Comparison of ENCODE assay signal across 12 cellular contexts in genomic region chr14:32709072-32709471, GRCh38.
DNase-seq lines count a peak whose midpoint lies in the region; ATAC-seq lines count a peak whose summit lies in the region.
"Had no signal": no experiment of that assay in that cellular context is flagged by ENCODE, and none has a peak within 500 bp of the region (broad histone marks: within the 10 kb centered on the region; RNA-seq: fewer than 3 reads in every experiment).

No MANE protein-coding gene starts in this region.

- peak overlapping the region; percentile 62 for H3K27ac ChIP-seq in cingulate gyrus (ENCODE audit: low read depth, low read length)
- peak overlapping the region; percentile 31 for H3K27ac ChIP-seq in subcutaneous abdominal adipose tissue (ENCODE audit: low read depth, low read length)
- H3K27ac ChIP-seq: cardiac muscle cell had no signal

- H3K27me3 Mint-ChIP-seq in T-helper 2 cell treated with Interferon-gamma antibody and Interleukin-4, amounts not matched to agents 5 μg/mL and 100 μg/mL, for 36 hours (ENCODE audit: low read depth) = no peaks in the 10 kb centered on the region
- H3K27me3 Mint-ChIP-seq: activated B cell treated with CpG ODN at 0.5 μM for 24 hours had no signal

- ATAC-seq in GM21619 (IDR thresholded peaks at IDR 0.05; ENCODE audit: unreplicated experiment) = no peak
- ATAC-seq in GM18858 (IDR thresholded peaks at IDR 0.05; ENCODE audit: unreplicated experiment) = no peak
- ATAC-seq: stimulated activated naive CD8-positive, alpha-beta T cell treated with anti-CD3 and anti-CD28 coated beads, Interleukin-15, Interleukin-2, amounts not matched to agents 100 U/mL and 50 U/mL, for 24 hours had no signal

- no peaks in the 10 kb centered on the region for H3K9me3 ChIP-seq in subcutaneous abdominal adipose tissue (ENCODE audit: control insufficient read depth in 5 of 5, low read length in 5 of 5)

- H3K4me1 ChIP-seq in subcutaneous abdominal adipose tissue (ENCODE audit: control insufficient read depth in 5 of 5, insufficient read depth in 5 of 5, low read length in 5 of 5) = peaks cover 0 to 31% (median 23%) of the 10 kb centered on the region in 5 donors

- H3K27ac Mint-ChIP-seq in T-helper 2 cell treated with Interferon-gamma antibody and Interleukin-4, amounts not matched to agents 5 μg/mL and 100 μg/mL, for 36 hours = no peak overlapping the region
- H3K27ac Mint-ChIP-seq: activated B cell treated with CpG ODN at 0.5 μM for 24 hours had no signal

- H3K4me3 Mint-ChIP-seq in T-helper 2 cell treated with Interferon-gamma antibody and Interleukin-4, amounts not matched to agents 5 μg/mL and 100 μg/mL, for 36 hours = no peak overlapping the region
- H3K4me3 Mint-ChIP-seq: activated B cell treated with CpG ODN at 0.5 μM for 24 hours had no signal

- H3K9me3 Mint-ChIP-seq in T-helper 2 cell treated with Interferon-gamma antibody and Interleukin-4, amounts not matched to agents 5 μg/mL and 100 μg/mL, for 36 hours = no peaks in the 10 kb centered on the region
- H3K9me3 Mint-ChIP-seq: activated B cell treated with CpG ODN at 0.5 μM for 24 hours had no signal

- no peaks in the 10 kb centered on the region for H3K4me1 Mint-ChIP-seq in T-helper 2 cell treated with Interferon-gamma antibody and Interleukin-4, amounts not matched to agents 5 μg/mL and 100 μg/mL, for 36 hours (ENCODE audit: low read depth)
- H3K4me1 Mint-ChIP-seq: activated B cell treated with CpG ODN at 0.5 μM for 24 hours had no signal

- H3K36me3 Mint-ChIP-seq in T-helper 2 cell treated with Interferon-gamma antibody and Interleukin-4, amounts not matched to agents 5 μg/mL and 100 μg/mL, for 36 hours (ENCODE audit: low read depth) = no peaks in the 10 kb centered on the region

- H3K36me3 ChIP-seq in subcutaneous abdominal adipose tissue (ENCODE audit: control insufficient read depth in 5 of 5, insufficient read depth in 5 of 5, low read length in 5 of 5) = no peaks in the 10 kb centered on the region
- H3K36me3 ChIP-seq: cardiac muscle cell had no signal

- H3K4me3 ChIP-seq in subcutaneous abdominal adipose tissue (ENCODE audit: low read depth in 1 of 5, low read length in 5 of 5) = peak overlapping the region in 1 of 5 donors; percentile 18
- H3K4me3 ChIP-seq: cardiac muscle cell had no signal

- peak; percentile 91 for DNase-seq in HCEC 1CT
- peak; percentile 89 for DNase-seq in kidney tubule cell (ENCODE audit: low spot score)
- DNase-seq in T-helper 2 cell treated with Interferon-gamma antibody and Interleukin-4, amounts not matched to agents 5 μg/mL and 100 μg/mL, for 36 hours (ENCODE audit: low spot score) = no peak
- no peak for DNase-seq in DMS 273 (lab: John Stamatoyannopoulos, UW; ENCODE audit: unreplicated experiment)
- DNase-seq: activated B cell treated with CpG ODN at 0.5 μM for 24 hours; NCI-H82; stimulated activated naive CD8-positive, alpha-beta T cell treated with anti-CD3 and anti-CD28 coated beads, Interleukin-15, Interleukin-2, amounts not matched to agents 100 U/mL and 50 U/mL, for 24 hours had no signal

- H3K9ac ChIP-seq in subcutaneous abdominal adipose tissue (ENCODE audit: low read length in 5 of 5) = no peak overlapping the region

- no peaks in the 10 kb centered on the region for H3K27me3 ChIP-seq in subcutaneous abdominal adipose tissue (ENCODE audit: control insufficient read depth in 5 of 5, insufficient read depth in 4 of 5, low read length in 5 of 5)
- H3K27me3 ChIP-seq: cardiac muscle cell had no signal

Comparison
In these comparisons a context has a peak if more than half of its experiments do, and no peak if none do; other contexts are left out.
1. DNase-seq: peak in HCEC 1CT (single experiment) and kidney tubule cell (single experiment); none in T-helper 2 cell treated with Interferon-gamma antibody and Interleukin-4, amounts not matched to agents 5 μg/mL and 100 μg/mL, for 36 hours (single experiment) and DMS 273 (single experiment).